ENCODE assay signal across 10 cellular contexts in the genomic region with DNA sequence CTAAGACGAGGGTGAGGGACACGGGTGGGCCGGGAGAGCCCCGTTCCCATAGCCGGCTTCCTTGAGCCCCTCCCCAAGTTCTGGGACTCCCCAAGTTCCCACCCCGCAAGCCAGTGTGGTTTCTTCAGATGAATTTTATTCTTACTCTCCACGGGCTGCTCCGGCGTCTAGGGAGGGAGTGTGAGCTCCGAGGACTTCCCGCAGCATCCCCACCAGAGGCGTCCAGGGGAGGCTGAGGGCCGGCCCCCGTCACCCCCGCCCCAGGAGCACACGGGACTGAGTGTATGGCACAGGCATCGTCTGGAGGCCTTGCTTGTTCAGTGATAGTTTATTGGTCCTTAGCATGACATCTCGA.
DNase-seq lines count a peak whose midpoint lies in the region; ATAC-seq, FAIRE-seq and TF ChIP-seq lines count a peak whose summit lies in the region.
"Had no signal": no experiment of that assay in that cellular context is flagged by ENCODE, and none has a peak within 500 bp of the region (broad histone marks: within the 10 kb centered on the region; RNA-seq: fewer than 3 reads in every experiment).

No MANE protein-coding gene starts in this region.

- no peak overlapping the region for H3K27ac ChIP-seq in parathyroid adenoma
- H3K27ac ChIP-seq: ascending aorta, neutrophil had no signal

- H3K27me3 ChIP-seq in NT2/D1 (ENCODE audit: insufficient read depth, insufficient read length) (peaks cover 26% of the 10 kb centered on the region), parathyroid adenoma (ENCODE audit: control insufficient read depth, insufficient read depth, low read length) (no peaks in the 10 kb centered on the region)
- H3K27me3 ChIP-seq: ascending aorta had no signal

- H3K9me3 ChIP-seq in NT2/D1 (ENCODE audit: insufficient read depth, low read length) (no peaks in the 10 kb centered on the region), parathyroid adenoma (ENCODE audit: control insufficient read depth, low read length) (no peaks in the 10 kb centered on the region)
- H3K9me3 ChIP-seq: ascending aorta, neutrophil had no signal

- peak; percentile 39 for DNase-seq in COLO668 (lab: John Stamatoyannopoulos, UW; ENCODE audit: unreplicated experiment)
- no peak for DNase-seq in NT2/D1 (ENCODE audit: low read depth, low spot score)
- no peak for DNase-seq in fibroblast of mammary gland (ENCODE audit: low read depth)
- no peak for DNase-seq in activated CD4-positive, CD25-positive, alpha-beta regulatory T cell treated with anti-CD3 and anti-CD28 coated beads, Interleukin-2, amount 50 U/mL, for 72 hours
- DNase-seq in MV-4-11 (lab: John Stamatoyannopoulos, UW): no peak
- no peak for DNase-seq in GM19239 (ENCODE audit: insufficient read length, low spot score)

- peak overlapping the region; percentile 26 for H3K4me2 ChIP-seq in parathyroid adenoma (ENCODE audit: low read length)

- H3K4me1 ChIP-seq in NT2/D1 (ENCODE audit: insufficient read depth, insufficient read length) (peaks cover 8% of the 10 kb centered on the region), parathyroid adenoma (no peaks in the 10 kb centered on the region)

- H3K4me3 ChIP-seq in NT2/D1 (ENCODE audit: insufficient read length, low read depth) (peak overlapping the region; percentile 37), fibroblast of mammary gland (ENCODE audit: control insufficient read depth, low read depth, low read length) (peak overlapping the region; percentile 24), parathyroid adenoma (ENCODE audit: low read depth, low read length) (no peak overlapping the region)

- no peak for ATAC-seq in HG02885 (IDR thresholded peaks at IDR 0.05; ENCODE audit: poor library complexity, unreplicated experiment)

- H3K36me3 ChIP-seq in NT2/D1 (ENCODE audit: insufficient read depth, insufficient read length, low read length): peaks cover 6% of the 10 kb centered on the region
- no peaks in the 10 kb centered on the region for H3K36me3 ChIP-seq in parathyroid adenoma (ENCODE audit: control insufficient read depth, insufficient read depth, low read length)

- FAIRE-seq in GM19239 (lab: Jason Lieb, UNC): no peak

- TF ChIP-seq CTCF in fibroblast of mammary gland (conservative IDR thresholded peaks at IDR 0.05; ENCODE audit: control insufficient read depth, insufficient read depth, low read depth, low read length): no peak
- TF ChIP-seq CTCF in parathyroid adenoma (IDR thresholded peaks at IDR 0.05): no peak

- H3K79me2 ChIP-seq in parathyroid adenoma: no peaks in the 10 kb centered on the region

- peak overlapping the region; percentile 11 for H2AFZ ChIP-seq in parathyroid adenoma

- peak overlapping the region; percentile 67 for H3K9ac ChIP-seq in NT2/D1 (ENCODE audit: insufficient read length, low read depth)
- H3K9ac ChIP-seq in parathyroid adenoma: no peak overlapping the region
